Comparison of ENCODE assay signal across 15 cellular contexts in genomic region chr2:208541982-208542464, GRCh38.
"Had no signal": no experiment of that assay in that cellular context is flagged by ENCODE, and none has a peak within 500 bp of the region (broad histone marks: within the 10 kb centered on the region; RNA-seq: fewer than 3 reads in every experiment).

No MANE protein-coding gene starts in this region.

- H3K27me3 Mint-ChIP-seq: activated CD8-positive, alpha-beta memory T cell treated with anti-CD3 and anti-CD28 coated beads, Interleukin-2, amount 10 ng/mL, durations not matched to agents 7 days and 5 days; T-helper 17 cell had no signal

- H3K4me3 Mint-ChIP-seq: activated CD8-positive, alpha-beta memory T cell treated with anti-CD3 and anti-CD28 coated beads, Interleukin-2, amount 10 ng/mL, durations not matched to agents 7 days and 5 days; activated naive CD4-positive, alpha-beta T cell treated with anti-CD3 and anti-CD28 coated beads for 36 hours; endodermal cell; memory B cell; naive thymus-derived CD8-positive, alpha-beta T cell; T-helper 17 cell had no signal

- H3K36me3 Mint-ChIP-seq: activated CD8-positive, alpha-beta memory T cell treated with anti-CD3 and anti-CD28 coated beads, Interleukin-2, amount 10 ng/mL, durations not matched to agents 7 days and 5 days; memory B cell; naive thymus-derived CD8-positive, alpha-beta T cell had no signal

- H3K9me3 Mint-ChIP-seq: activated naive CD4-positive, alpha-beta T cell treated with anti-CD3 and anti-CD28 coated beads for 36 hours; activated T-helper 2 cell treated with anti-CD3 and anti-CD28 coated beads, Interferon-gamma antibody, Interleukin-2, Interleukin-4, amounts not matched to agents 10 μg/mL and 5 μg/mL and 100 μg/mL, durations not matched to agents 14 hours and 24 hours and 36 hours had no signal

- DNase-seq: activated CD4-positive, alpha-beta T cell treated with anti-CD3 and anti-CD28 coated beads, Interleukin-2, amount 50 U/mL, for 4 hours; activated CD8-positive, alpha-beta memory T cell treated with anti-CD3 and anti-CD28 coated beads, Interleukin-2, amount 10 ng/mL, durations not matched to agents 7 days and 5 days; activated naive CD4-positive, alpha-beta T cell treated with anti-CD3 and anti-CD28 coated beads for 36 hours; activated T-cell treated with anti-CD3 and anti-CD28 coated beads, Interleukin-2, amount 50 U/mL, for 1 hour; endodermal cell; gastrocnemius medialis; islet precursor cell; left ventricle myocardium superior; naive thymus-derived CD8-positive, alpha-beta T cell; stimulated activated CD4-positive, alpha-beta T cell treated with anti-CD3 and anti-CD28 coated beads, Interleukin-12 subunit alpha, Interleukin-12 subunit beta, amount 100 ng/mL, for 4 hours; stimulated activated CD4-positive, alpha-beta T cell treated with anti-CD3 and anti-CD28 coated beads, Interleukin-2, amount 100 ng/mL, for 24 hours; T-helper 17 cell had no signal

- H3K4me1 Mint-ChIP-seq: activated CD8-positive, alpha-beta memory T cell treated with anti-CD3 and anti-CD28 coated beads, Interleukin-2, amount 10 ng/mL, durations not matched to agents 7 days and 5 days; memory B cell; naive thymus-derived CD8-positive, alpha-beta T cell; T-helper 17 cell had no signal

- H3K27ac Mint-ChIP-seq: activated CD8-positive, alpha-beta memory T cell treated with anti-CD3 and anti-CD28 coated beads, Interleukin-2, amount 10 ng/mL, durations not matched to agents 7 days and 5 days; activated naive CD4-positive, alpha-beta T cell treated with anti-CD3 and anti-CD28 coated beads for 36 hours; activated T-helper 2 cell treated with anti-CD3 and anti-CD28 coated beads, Interferon-gamma antibody, Interleukin-2, Interleukin-4, amounts not matched to agents 10 μg/mL and 5 μg/mL and 100 μg/mL, durations not matched to agents 14 hours and 24 hours and 36 hours; endodermal cell; memory B cell; naive thymus-derived CD8-positive, alpha-beta T cell; T-helper 17 cell had no signal

- ATAC-seq: activated CD4-positive, CD25-positive, alpha-beta regulatory T cell treated with anti-CD3 and anti-CD28 coated beads, Interleukin-2, amount 50 U/mL, for 24 hours; activated CD8-positive, alpha-beta memory T cell treated with anti-CD3 and anti-CD28 coated beads, Interleukin-2, amount 10 ng/mL, durations not matched to agents 7 days and 5 days; gastrocnemius medialis; left ventricle myocardium superior; naive thymus-derived CD8-positive, alpha-beta T cell; T-helper 17 cell had no signal
